Comparison of ENCODE assay signal across 8 cellular contexts in genomic region chr15:78873796-78874761, GRCh38. TPM values are rescaled to one million over a fixed set of nuclear protein-coding genes. Genes with fewer than 3 reads are reported as not detected.
DNase-seq lines count a peak whose midpoint lies in the region; ATAC-seq and TF ChIP-seq lines count a peak whose summit lies in the region.

No MANE protein-coding gene starts in this region.

- H3K27ac ChIP-seq in temporal lobe (ENCODE audit: low read depth, low read length): peak overlapping the region; percentile 52

- peak; percentile 3; the same call in 2 of the 3 replicates for ATAC-seq in SK-N-SH treated with all-trans-retinoic acid at 6 μM for 48 hours
- no peak for ATAC-seq in GM18498 (IDR thresholded peaks at IDR 0.05; ENCODE audit: unreplicated experiment)

- DNase-seq in activated gamma-delta T cell treated with Interleukin-2 at 50 U/mL for 16 hours: peak; percentile 16
- DNase-seq in activated gamma-delta T cell (lab: John Stamatoyannopoulos, UW): no peak
- peak; percentile 53 for DNase-seq in central memory CD4-positive, alpha-beta T cell
- peak; percentile 43 for DNase-seq in medulla oblongata (ENCODE audit: extremely low spot score)
- no peak for DNase-seq in superior temporal gyrus (ENCODE audit: extremely low spot score)

TF ChIP-seq in SK-N-SH treated with all-trans-retinoic acid at 6 μM for 48 hours, 23 proteins besides CTCF, POLR2A, EP300 and RAD21:
- TF ChIP-seq ZFP3 (CRISPR knock-in tag; IDR thresholded peaks at IDR 0.05) (no peak), ZC3H10 (CRISPR knock-in tag; IDR thresholded peaks at IDR 0.05) (no peak), CSDC2 (CRISPR knock-in tag; IDR thresholded peaks at IDR 0.05) (no peak), TSHZ2 (CRISPR knock-in tag; IDR thresholded peaks at IDR 0.05) (no peak), ZNF565 (CRISPR knock-in tag; conservative IDR thresholded peaks at IDR 0.05; ENCODE audit: low read depth) (no peak), ZNF70 (CRISPR knock-in tag; IDR thresholded peaks at IDR 0.05) (no peak), SNAI2 (CRISPR knock-in tag; IDR thresholded peaks at IDR 0.05) (no peak), TOX (CRISPR knock-in tag; IDR thresholded peaks at IDR 0.05; ENCODE audit: borderline replicate concordance) (no peak), CREB5 (CRISPR knock-in tag; IDR thresholded peaks at IDR 0.05; ENCODE audit: low read depth) (no peak), TCF4 (CRISPR knock-in tag; IDR thresholded peaks at IDR 0.05; ENCODE audit: borderline replicate concordance) (no peak), ZNF8 (CRISPR knock-in tag; IDR thresholded peaks at IDR 0.05) (no peak), PPARA (CRISPR knock-in tag; IDR thresholded peaks at IDR 0.05; ENCODE audit: borderline replicate concordance) (no peak)

RNA-seq across cellular contexts. Expression of gene MORF4L1, which starts 1.4 kb away (rescaled TPM):
- 738 TPM for total RNA-seq in temporal lobe

Comparison
In these comparisons a context has a peak if more than half of its experiments do, and no peak if none do; other contexts are left out.
1. DNase-seq: peak in activated gamma-delta T cell treated with Interleukin-2 at 50 U/mL for 16 hours (single experiment), central memory CD4-positive, alpha-beta T cell (single experiment) and medulla oblongata (single experiment); none in activated gamma-delta T cell (single experiment) and superior temporal gyrus (single experiment).